Comparison of ENCODE assay signal across 11 cellular contexts in genomic region chr21:42534901-42535378, GRCh38. TPM values are rescaled to one million over a fixed set of nuclear protein-coding genes. Genes with fewer than 3 reads are reported as not detected.
DNase-seq lines count a peak whose midpoint lies in the region; ATAC-seq and TF ChIP-seq lines count a peak whose summit lies in the region.
"Had no signal": no experiment of that assay in that cellular context is flagged by ENCODE, and none has a peak within 500 bp of the region (broad histone marks: within the 10 kb centered on the region; RNA-seq: fewer than 3 reads in every experiment).

No MANE protein-coding gene starts in this region.

- no peaks in the 10 kb centered on the region for H3K9me3 ChIP-seq in BLaER1 treated with 17β-estradiol and CSF1 and Interleukin-3, amounts not matched to agents 10 nM and 100 nM (replicated peaks in 1 of 11)
- no peaks in the 10 kb centered on the region for H3K9me3 ChIP-seq in SJCRH30 (replicated peaks)

- H3K9ac ChIP-seq in BLaER1 treated with 17β-estradiol and CSF1 and Interleukin-3, amounts not matched to agents 10 nM and 100 nM = peak overlapping the region in 4 of 11 experiments; percentile 1 to 31 (median 12); a peak in 5 of 22 replicates

- peaks cover 6% of the 10 kb centered on the region for H3K27me3 Mint-ChIP-seq in endothelial cell (ENCODE audit: unreplicated experiment)
- H3K27me3 Mint-ChIP-seq: activated naive CD4-positive, alpha-beta T cell treated with anti-CD3 and anti-CD28 coated beads, Interleukin-2, amount 50 U/mL, for 24 hours had no signal

- peaks cover 0 to 21% (median 0%) of the 10 kb centered on the region in 11 experiments; a peak in 3 of 22 replicates for H3K27me3 ChIP-seq in BLaER1 treated with 17β-estradiol and CSF1 and Interleukin-3, amounts not matched to agents 10 nM and 100 nM
- H3K27me3 ChIP-seq in SJCRH30 = peaks cover 6% of the 10 kb centered on the region; the same call in 1 of the 2 replicates

- H3K27ac Mint-ChIP-seq in endothelial cell (ENCODE audit: unreplicated experiment) = no peak overlapping the region
- H3K27ac Mint-ChIP-seq: activated naive CD4-positive, alpha-beta T cell treated with anti-CD3 and anti-CD28 coated beads, Interleukin-2, amount 50 U/mL, for 24 hours had no signal

- peaks cover 0 to 10% (median 3%) of the 10 kb centered on the region in 11 experiments; a peak in 5 of 22 replicates for H3K36me3 ChIP-seq in BLaER1 treated with 17β-estradiol and CSF1 and Interleukin-3, amounts not matched to agents 10 nM and 100 nM
- no peaks in the 10 kb centered on the region for H3K36me3 ChIP-seq in SJCRH30

- H3K27ac ChIP-seq in BLaER1 treated with 17β-estradiol and CSF1 and Interleukin-3, amounts not matched to agents 10 nM and 100 nM = peak overlapping the region in 2 of 11 experiments; percentile 6 to 23; a peak in 1 of 22 replicates
- no peak overlapping the region for H3K27ac ChIP-seq in SJCRH30

- H3K4me2 ChIP-seq in BLaER1 treated with 17β-estradiol and CSF1 and Interleukin-3, amounts not matched to agents 10 nM and 100 nM = peak overlapping the region; percentile 75 to 98 (median 79)

- H4K20me1 ChIP-seq in BLaER1 treated with 17β-estradiol and CSF1 and Interleukin-3, amounts not matched to agents 10 nM and 100 nM = peaks cover 0 to 53% (median 0%) of the 10 kb centered on the region in 11 experiments; a peak in 7 of 22 replicates

- TF ChIP-seq CTCF in endothelial cell (IDR thresholded peaks at IDR 0.05; ENCODE audit: unreplicated experiment) = no peak

- H3K4me3 ChIP-seq in BLaER1 treated with 17β-estradiol and CSF1 and Interleukin-3, amounts not matched to agents 10 nM and 100 nM = peak overlapping the region in 3 of 10 experiments; percentile 19 to 30 (median 24); a peak in 4 of 20 replicates
- H3K4me3 ChIP-seq in SJCRH30 = no peak overlapping the region

- peaks cover 53 to 82% (median 76%) of the 10 kb centered on the region in 10 experiments for H3K4me1 ChIP-seq in BLaER1 treated with 17β-estradiol and CSF1 and Interleukin-3, amounts not matched to agents 10 nM and 100 nM
- peaks cover 6% of the 10 kb centered on the region; the same call in 1 of the 2 replicates for H3K4me1 ChIP-seq in SJCRH30

- H3K36me3 Mint-ChIP-seq in endothelial cell (ENCODE audit: low read depth, unreplicated experiment) = peaks cover 4% of the 10 kb centered on the region

- ATAC-seq in GM19023 (IDR thresholded peaks at IDR 0.05; ENCODE audit: unreplicated experiment) = peak; percentile 54
- peak; percentile 44 for ATAC-seq in HG03175 (IDR thresholded peaks at IDR 0.05; ENCODE audit: unreplicated experiment)

- H3K4me1 Mint-ChIP-seq in endothelial cell (ENCODE audit: unreplicated experiment) = peaks cover 8% of the 10 kb centered on the region

- H3K4me3 Mint-ChIP-seq in endothelial cell (ENCODE audit: unreplicated experiment) = peak overlapping the region; percentile 65
- H3K4me3 Mint-ChIP-seq: activated naive CD4-positive, alpha-beta T cell treated with anti-CD3 and anti-CD28 coated beads, Interleukin-2, amount 50 U/mL, for 24 hours had no signal

- no peaks in the 10 kb centered on the region for H3K9me3 Mint-ChIP-seq in endothelial cell (ENCODE audit: unreplicated experiment)
- H3K9me3 Mint-ChIP-seq: activated naive CD4-positive, alpha-beta T cell treated with anti-CD3 and anti-CD28 coated beads, Interleukin-2, amount 50 U/mL, for 24 hours had no signal

- DNase-seq in endothelial cell (ENCODE audit: low spot score) = no peak
- no peak for DNase-seq in cerebellar nuclear complex (lab: John Stamatoyannopoulos, UW)
- no peak for DNase-seq in iPS-NIHi7 (ENCODE audit: extremely low spot score)
- DNase-seq in NCI-H69 (lab: John Stamatoyannopoulos, UW) = no peak
- no peak for DNase-seq in SJCRH30
- DNase-seq: NCI-H2171 had no signal

RNA-seq across cellular contexts. Expression of gene SLC37A1, which starts 21.3 kb away (rescaled TPM):
- total RNA-seq in endothelial cell (ENCODE audit: unreplicated experiment) = 12.3 TPM
- total RNA-seq in SJCRH30 (2014; rRNA removed; shearing (Covaris generic)) = not detected in 2 replicates

RNA-seq across cellular contexts. Expression of gene RSPH1, which starts 38.9 kb away (rescaled TPM):
- 0.82 TPM for total RNA-seq in endothelial cell (ENCODE audit: unreplicated experiment)
- not detected in 2 replicates for total RNA-seq in SJCRH30 (2014; rRNA removed; shearing (Covaris generic))
- total RNA-seq: endothelial cell of umbilical vein had no signal

Comparison
In these comparisons a context has a peak if more than half of its experiments do, and no peak if none do; other contexts are left out.
1. RNA of gene SLC37A1, which starts 21.3 kb away (total RNA-seq): 12.3 TPM in endothelial cell (single experiment); not detected in SJCRH30; every median in the first group is over 10 times any median in the second.